22 cellular contexts compared by ENCODE assay signal in genomic region chr10:99958806-99959205, GRCh38.
"Had no signal": no experiment of that assay in that cellular context is flagged by ENCODE, and none has a peak within 500 bp of the region (broad histone marks: within the 10 kb centered on the region; RNA-seq: fewer than 3 reads in every experiment).

No MANE protein-coding gene starts in this region.

- H3K4me3 ChIP-seq: gastrocnemius medialis, spleen, thyroid gland had no signal

- FAIRE-seq: islet of Langerhans, TTC549 had no signal

- H3K4me1 ChIP-seq: gastrocnemius medialis, thyroid gland had no signal

- DNase-seq: activated CD4-positive, alpha-beta T cell treated with anti-CD3 and anti-CD28 coated beads, Interleukin-2, amount 10 ng/mL, durations not matched to agents 7 days and 5 days; activated CD4-positive, CD25-positive, alpha-beta regulatory T cell treated with anti-CD3 and anti-CD28 coated beads, Interleukin-2, amount 50 U/mL, for 72 hours; activated CD8-positive, alpha-beta T cell treated with anti-CD3 and anti-CD28 coated beads, Interleukin-2, amount 10 ng/mL, durations not matched to agents 7 days and 5 days; activated gamma-delta T cell treated with Interleukin-2 at 50 U/mL for 16 hours; aorta; erythroblast; gastrocnemius medialis; head of caudate nucleus; hypothalamus; left cardiac atrium; nephron progenitor cell; posterior cingulate gyrus; spleen; stimulated activated CD4-positive, alpha-beta T cell treated with anti-CD3 and anti-CD28 coated beads, Interleukin-4, amount 100 ng/mL, for 1 hour; stimulated activated naive CD8-positive, alpha-beta T cell treated with anti-CD3 and anti-CD28 coated beads, Interleukin-15, Interleukin-2, amounts not matched to agents 100 U/mL and 50 U/mL, for 24 hours; substantia nigra; T-helper 1 cell; thyroid gland; WERI-Rb-1 had no signal

- H3K27me3 ChIP-seq: gastrocnemius medialis, spleen, thyroid gland had no signal

- ATAC-seq: activated CD8-positive, alpha-beta T cell treated with anti-CD3 and anti-CD28 coated beads, Interleukin-2, amount 10 ng/mL, durations not matched to agents 7 days and 5 days; gastrocnemius medialis; left cardiac atrium; sciatic nerve; stimulated activated naive CD8-positive, alpha-beta T cell treated with anti-CD3 and anti-CD28 coated beads, Interleukin-15, Interleukin-2, amounts not matched to agents 100 U/mL and 50 U/mL, for 24 hours had no signal

- H3K9me3 ChIP-seq: gastrocnemius medialis, spleen, thyroid gland had no signal

- H3K27ac ChIP-seq: gastrocnemius medialis, spleen, WERI-Rb-1 had no signal
